Comparison of ENCODE assay signal across 12 cellular contexts in the genomic region with DNA sequence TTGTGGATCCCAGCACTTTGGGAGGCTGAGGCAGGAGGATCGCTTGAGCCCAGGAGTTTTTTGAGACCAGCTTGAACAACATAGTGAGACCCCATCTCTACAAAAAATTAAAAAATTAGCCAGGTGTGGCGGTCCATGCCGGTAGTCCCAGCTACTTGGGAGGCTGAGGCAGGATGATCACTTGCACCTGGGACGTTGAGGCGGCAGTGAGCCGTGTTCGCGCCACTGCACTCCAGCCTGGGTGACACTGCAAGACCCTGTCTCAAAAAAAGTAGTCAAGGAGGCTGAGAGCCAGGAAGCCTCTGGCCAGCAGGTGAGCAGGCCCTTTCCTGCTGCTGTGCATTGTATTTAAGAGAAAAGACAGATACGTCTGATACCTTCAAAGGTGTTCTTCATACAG. TPM values are rescaled to one million over a fixed set of nuclear protein-coding genes. Genes with fewer than 3 reads are reported as not detected.
A peak's percentile ranks its signal among the peaks of the same experiment; 100 is the strongest.
DNase-seq lines count a peak whose midpoint lies in the region; ATAC-seq and TF ChIP-seq lines count a peak whose summit lies in the region.
"Had no signal": no experiment of that assay in that cellular context is flagged by ENCODE, and none has a peak within 500 bp of the region (broad histone marks: within the 10 kb centered on the region; RNA-seq: fewer than 3 reads in every experiment).

No MANE protein-coding gene starts in this region.

- H3K27ac ChIP-seq in CD8-positive, alpha-beta memory T cell (ENCODE audit: low read depth, low read length), result no peak overlapping the region
- no peak overlapping the region for H3K27ac ChIP-seq in PC-9
- H3K27ac ChIP-seq in prostate gland, result peak overlapping the region; percentile 87 to 88

- peaks cover 0 to 2% (median 0%) of the 10 kb centered on the region in 3 donors for H3K36me3 Mint-ChIP-seq in CD8-positive, alpha-beta memory T cell
- H3K36me3 Mint-ChIP-seq in endothelial cell (ENCODE audit: low read depth, unreplicated experiment), result no peaks in the 10 kb centered on the region

- H3K79me2 ChIP-seq in PC-9 (ENCODE audit: low read depth), result no peaks in the 10 kb centered on the region

- H2AFZ ChIP-seq in PC-9, result no peak overlapping the region

- no peaks in the 10 kb centered on the region for H3K27me3 ChIP-seq in CD8-positive, alpha-beta memory T cell (ENCODE audit: insufficient read depth, low read length, poor library complexity, severe bottlenecking)
- H3K27me3 ChIP-seq in PC-9 (ENCODE audit: insufficient read depth, low read depth), result no peaks in the 10 kb centered on the region
- no peaks in the 10 kb centered on the region for H3K27me3 ChIP-seq in prostate gland (replicated peaks; ENCODE audit: insufficient read depth)
- H3K27me3 ChIP-seq: heart right ventricle had no signal

- no peak for DNase-seq in CD8-positive, alpha-beta memory T cell
- no peak for DNase-seq in PC-9
- DNase-seq in endothelial cell (ENCODE audit: low spot score), result no peak
- DNase-seq in prostate gland (ENCODE audit: low spot score), result no peak
- DNase-seq in mucosa of gallbladder (ENCODE audit: low spot score), result no peak
- DNase-seq: cortex of kidney; SIG-M5; stimulated activated CD4-positive, alpha-beta T cell treated with anti-CD3 and anti-CD28 coated beads, Interleukin-4, amount 100 ng/mL, for 1 hour had no signal

- H3K27me3 Mint-ChIP-seq in CD8-positive, alpha-beta memory T cell, result no peaks in the 10 kb centered on the region
- peaks cover 2% of the 10 kb centered on the region for H3K27me3 Mint-ChIP-seq in endothelial cell (ENCODE audit: unreplicated experiment)

- H3K4me3 ChIP-seq in CD8-positive, alpha-beta memory T cell (ENCODE audit: low read length), result no peak overlapping the region
- H3K4me3 ChIP-seq in PC-9 (no peak overlapping the region), prostate gland (no peak overlapping the region)

- H3K4me2 ChIP-seq in PC-9, result peak overlapping the region; percentile 50

- peak overlapping the region; percentile 9 to 89 (median 68) for H3K4me3 Mint-ChIP-seq in CD8-positive, alpha-beta memory T cell
- H3K4me3 Mint-ChIP-seq in endothelial cell (ENCODE audit: unreplicated experiment), result peak overlapping the region; percentile 83

- no peaks in the 10 kb centered on the region for H3K9me2 ChIP-seq in PC-9 (ENCODE audit: insufficient read depth)

- POLR2A ChIA-PET in CD8-positive, alpha-beta memory T cell (lab: Charles Lee), result no interaction called here
- POLR2A ChIA-PET in PC-9 (lab: Charles Lee; ENCODE audit: unreplicated experiment), result no interaction called here

- TF ChIP-seq CTCF in PC-9 (conservative IDR thresholded peaks at IDR 0.05) (no peak), endothelial cell (IDR thresholded peaks at IDR 0.05; ENCODE audit: unreplicated experiment) (no peak), prostate gland (IDR thresholded peaks at IDR 0.05) (no peak)

- no peaks in the 10 kb centered on the region for H3K36me3 ChIP-seq in CD8-positive, alpha-beta memory T cell (ENCODE audit: insufficient read depth, low read length)
- H3K36me3 ChIP-seq in PC-9 (ENCODE audit: low read depth) (no peaks in the 10 kb centered on the region), prostate gland (no peaks in the 10 kb centered on the region)
- H3K36me3 ChIP-seq: heart right ventricle had no signal

- H3K27ac Mint-ChIP-seq in CD8-positive, alpha-beta memory T cell, result peak overlapping the region; percentile 65 to 92 (median 81)
- H3K27ac Mint-ChIP-seq in endothelial cell (ENCODE audit: unreplicated experiment), result peak overlapping the region; percentile 48

- CTCF ChIA-PET in CD8-positive, alpha-beta memory T cell (lab: Charles Lee), result no interaction called here
- CTCF ChIA-PET in PC-9 (lab: Charles Lee), result no interaction called here

- no peaks in the 10 kb centered on the region for H3K9me3 ChIP-seq in CD8-positive, alpha-beta memory T cell (ENCODE audit: low read length)
- H3K9me3 ChIP-seq in PC-9 (ENCODE audit: insufficient read depth, low read depth), result no peaks in the 10 kb centered on the region
- H3K9me3 ChIP-seq in prostate gland, result no peaks in the 10 kb centered on the region
- H3K9me3 ChIP-seq: heart right ventricle had no signal

- peaks cover 19% of the 10 kb centered on the region for H3K4me1 ChIP-seq in CD8-positive, alpha-beta memory T cell (ENCODE audit: insufficient read depth, low read length)
- H3K4me1 ChIP-seq in PC-9 (replicated peaks; ENCODE audit: insufficient read depth) (peaks cover 48% of the 10 kb centered on the region), prostate gland (replicated peaks) (no peaks in the 10 kb centered on the region)

- TF ChIP-seq POLR2A in prostate gland (IDR thresholded peaks at IDR 0.05), result no peak
- TF ChIP-seq POLR2A in GM18505 (IDR thresholded peaks at IDR 0.05; ENCODE audit: borderline replicate concordance, extremely low read depth, insufficient read depth, insufficient read length), result no peak

- TSS peak; percentile 29 for BruUV-seq in PC-9 (replicated peaks; lab: Mats Ljungman, UMichigan)

- intact Hi-C loops in PC-9 (cut with micrococcal nuclease; ENCODE audit: unreplicated experiment), result loop anchor here (10.0 kb wide), 1 partner anchor 342 kb away; no protein-coding TSS in a partner anchor
- intact Hi-C loops in prostate gland (cut with DNase I), result loop anchor here (10.0 kb wide), 2 partner anchors 268 to 302 kb away; partner anchors contain the start of genes BIN1 and LIMS2

- peaks cover 43% of the 10 kb centered on the region for H3F3A ChIP-seq in PC-9 (ENCODE audit: insufficient read depth, low read depth)

- no peaks in the 10 kb centered on the region for H3K9me3 Mint-ChIP-seq in CD8-positive, alpha-beta memory T cell
- H3K9me3 Mint-ChIP-seq in endothelial cell (ENCODE audit: unreplicated experiment), result no peaks in the 10 kb centered on the region

- H3K4me1 Mint-ChIP-seq in CD8-positive, alpha-beta memory T cell, result peaks cover 9 to 30% (median 23%) of the 10 kb centered on the region in 3 donors
- peaks cover 17% of the 10 kb centered on the region for H3K4me1 Mint-ChIP-seq in endothelial cell (ENCODE audit: unreplicated experiment)

- 92% methylated on average over 9 of the region's 9 CpGs for WGBS in prostate gland

- ATAC-seq in GM18505 (IDR thresholded peaks at IDR 0.05; ENCODE audit: unreplicated experiment) (no peak), GM21786 (IDR thresholded peaks at IDR 0.05; ENCODE audit: unreplicated experiment) (no peak), GM21515 (IDR thresholded peaks at IDR 0.05; ENCODE audit: unreplicated experiment) (no peak)

- H4K20me1 ChIP-seq in PC-9 (ENCODE audit: insufficient read depth), result no peaks in the 10 kb centered on the region

RNA-seq across cellular contexts. Expression of gene PROC, which starts 11.1 kb away (rescaled TPM):
- under 1 TPM in 1 of 2 experiments, not detected in 1; 0.13 TPM for total RNA-seq in CD8-positive, alpha-beta memory T cell
- polyA plus RNA-seq in CD8-positive, alpha-beta memory T cell, result not detected
- total RNA-seq in PC-9 (2021) (5.8 and 6.1 TPM in 2 replicates), endothelial cell (ENCODE audit: unreplicated experiment) (not detected), prostate gland (not detected), mucosa of gallbladder (3.3 TPM)
- total RNA-seq: heart right ventricle had no signal
- polyA plus RNA-seq: heart right ventricle had no signal

RNA-seq across cellular contexts. Expression of gene MAP3K2, which starts 19.3 kb away (rescaled TPM):
- 10 to 100 TPM; 55.9 to 57.7 TPM for total RNA-seq in CD8-positive, alpha-beta memory T cell
- 65.0 TPM for polyA plus RNA-seq in CD8-positive, alpha-beta memory T cell
- 75.9 and 81.2 TPM in 2 replicates for total RNA-seq in PC-9 (2021)
- total RNA-seq in endothelial cell (ENCODE audit: unreplicated experiment), result 27.3 TPM
- total RNA-seq in prostate gland, result 10 to 100 TPM; 61.6 to 63.8 TPM
- total RNA-seq in mucosa of gallbladder, result 71.0 TPM

Comparison
In these comparisons a context has a peak if more than half of its experiments do, and no peak if none do; other contexts are left out.
1. H3K27ac ChIP-seq: peak in prostate gland (2 of 2); none in CD8-positive, alpha-beta memory T cell (single experiment) and PC-9 (single experiment).